Comparison of ENCODE assay signal across 1 cellular context in genomic region chr5:54590824-54591223, GRCh38.
TF ChIP-seq lines count a peak whose summit lies in the region.

No MANE protein-coding gene starts in this region.

TF ChIP-seq in WTC11, 78 proteins besides CTCF, POLR2A, EP300 and RAD21 (continued from another document):
- TF ChIP-seq ZNF532 (CRISPR knock-in tag; IDR thresholded peaks at IDR 0.05; ENCODE audit: borderline replicate concordance) (no peak), USF2 (CRISPR knock-in tag; IDR thresholded peaks at IDR 0.05) (no peak), ZMAT4 (CRISPR knock-in tag; IDR thresholded peaks at IDR 0.05) (no peak), CDX4 (CRISPR knock-in tag; IDR thresholded peaks at IDR 0.05; ENCODE audit: borderline replicate concordance) (no peak), GABPB1 (CRISPR knock-in tag; IDR thresholded peaks at IDR 0.05) (no peak), ZBTB43 (CRISPR knock-in tag; IDR thresholded peaks at IDR 0.05) (no peak), ZNF512 (CRISPR knock-in tag; IDR thresholded peaks at IDR 0.05; ENCODE audit: borderline replicate concordance) (no peak), ERG (CRISPR knock-in tag; IDR thresholded peaks at IDR 0.05) (no peak), E2F1 (CRISPR knock-in tag; IDR thresholded peaks at IDR 0.05) (no peak), MAX (CRISPR knock-in tag; IDR thresholded peaks at IDR 0.05) (no peak), IRF2 (CRISPR knock-in tag; IDR thresholded peaks at IDR 0.05; ENCODE audit: borderline replicate concordance, low read depth) (no peak), NR2C2 (CRISPR knock-in tag; IDR thresholded peaks at IDR 0.05) (no peak), ZNF396 (CRISPR knock-in tag; IDR thresholded peaks at IDR 0.05; ENCODE audit: borderline replicate concordance) (no peak)
